Comparison of ENCODE assay signal across 14 cellular contexts in genomic region chr6:23754197-23754596, GRCh38.
DNase-seq lines count a peak whose midpoint lies in the region; ATAC-seq, FAIRE-seq and TF ChIP-seq lines count a peak whose summit lies in the region.
"Had no signal": no experiment of that assay in that cellular context is flagged by ENCODE, and none has a peak within 500 bp of the region (broad histone marks: within the 10 kb centered on the region; RNA-seq: fewer than 3 reads in every experiment).

No MANE protein-coding gene starts in this region.

- H3K9me2 ChIP-seq in MM.1S (replicated peaks; ENCODE audit: insufficient read depth, low read length) = no peaks in the 10 kb centered on the region

- H3K4me1 ChIP-seq in MM.1S (ENCODE audit: low read length) (no peaks in the 10 kb centered on the region), neural progenitor cell (no peaks in the 10 kb centered on the region), pancreas (no peaks in the 10 kb centered on the region), Caco-2 (no peaks in the 10 kb centered on the region)
- H3K4me1 ChIP-seq: body of pancreas, tibial nerve had no signal

- H3K36me3 Mint-ChIP-seq in neural progenitor cell = no peaks in the 10 kb centered on the region
- H3K36me3 Mint-ChIP-seq in Caco-2 (ENCODE audit: insufficient read depth, unreplicated experiment) = no peaks in the 10 kb centered on the region
- H3K36me3 Mint-ChIP-seq: activated naive CD4-positive, alpha-beta T cell treated with anti-CD3 and anti-CD28 coated beads, Interleukin-2, amount 10 ng/mL, durations not matched to agents 7 days and 5 days had no signal

- H3K4me1 Mint-ChIP-seq in neural progenitor cell (no peaks in the 10 kb centered on the region), Caco-2 (ENCODE audit: low read depth, unreplicated experiment) (no peaks in the 10 kb centered on the region)
- H3K4me1 Mint-ChIP-seq: activated naive CD4-positive, alpha-beta T cell treated with anti-CD3 and anti-CD28 coated beads, Interleukin-2, amount 10 ng/mL, durations not matched to agents 7 days and 5 days had no signal

- peak; percentile 16 for DNase-seq in DMS53 (lab: John Stamatoyannopoulos, UW)
- no peak for DNase-seq in DMS53 treated with DMSO at 0.1 percent for 48 hours (lab: John Stamatoyannopoulos, UW; ENCODE audit: unreplicated experiment)
- DNase-seq in MM.1S = no peak
- DNase-seq in neural progenitor cell (ENCODE audit: low spot score) = no peak
- no peak for DNase-seq in pancreas
- DNase-seq in Caco-2 = no peak
- DNase-seq in AG20443 (ENCODE audit: low spot score) = no peak
- DNase-seq: activated CD4-positive, alpha-beta T cell treated with anti-CD3 and anti-CD28 coated beads, Interleukin-2, amount 50 U/mL, for 1 hour; activated naive CD4-positive, alpha-beta T cell treated with anti-CD3 and anti-CD28 coated beads, Interleukin-2, amount 10 ng/mL, durations not matched to agents 7 days and 5 days; body of pancreas; EL; stimulated activated naive CD4-positive, alpha-beta T cell had no signal

- peaks cover 2% of the 10 kb centered on the region for H3K27me3 Mint-ChIP-seq in neural progenitor cell (ENCODE audit: insufficient read depth, low read depth)
- H3K27me3 Mint-ChIP-seq in Caco-2 (ENCODE audit: insufficient read depth, unreplicated experiment) = peaks cover 11% of the 10 kb centered on the region
- H3K27me3 Mint-ChIP-seq: activated naive CD4-positive, alpha-beta T cell treated with anti-CD3 and anti-CD28 coated beads, Interleukin-2, amount 10 ng/mL, durations not matched to agents 7 days and 5 days had no signal

- H3K27ac Mint-ChIP-seq in neural progenitor cell = no peak overlapping the region
- no peak overlapping the region for H3K27ac Mint-ChIP-seq in Caco-2 (ENCODE audit: unreplicated experiment)
- H3K27ac Mint-ChIP-seq: activated naive CD4-positive, alpha-beta T cell treated with anti-CD3 and anti-CD28 coated beads, Interleukin-2, amount 10 ng/mL, durations not matched to agents 7 days and 5 days had no signal

- H4K20me1 ChIP-seq in MM.1S (ENCODE audit: insufficient read depth, low read length) = no peaks in the 10 kb centered on the region
- H4K20me1 ChIP-seq in neural progenitor cell (ENCODE audit: low read depth) = no peaks in the 10 kb centered on the region

- 51 to 74% methylated on average over 1 of the region's 1 CpG for WGBS in pancreas, 2 donors

- CTCF ChIA-PET in Caco-2 (lab: Charles Lee) = no interaction called here

- H3K27ac ChIP-seq in MM.1S (ENCODE audit: low read length) = no peak overlapping the region
- peak overlapping the region; percentile 37; the same call in 1 of the 2 replicates for H3K27ac ChIP-seq in VCaP
- no peak overlapping the region for H3K27ac ChIP-seq in neural progenitor cell
- H3K27ac ChIP-seq in pancreas = no peak overlapping the region
- H3K27ac ChIP-seq: body of pancreas, tibial nerve had no signal

- no peak for FAIRE-seq in pancreas (lab: Jason Lieb, UNC)

- H3F3A ChIP-seq in MM.1S (ENCODE audit: insufficient read depth, low read length) (no peaks in the 10 kb centered on the region), neural progenitor cell (ENCODE audit: low read depth) (no peaks in the 10 kb centered on the region)

- no TSS peak for BruUV-seq in Caco-2 (replicated peaks; lab: Mats Ljungman, UMichigan)

- H3K9ac ChIP-seq in MM.1S (ENCODE audit: low read length) = no peak overlapping the region
- no peak overlapping the region for H3K9ac ChIP-seq in neural progenitor cell

- no peak for ATAC-seq in pancreas
- ATAC-seq: body of pancreas had no signal

- H3K79me2 ChIP-seq in MM.1S (ENCODE audit: low read length) = no peaks in the 10 kb centered on the region
- no peaks in the 10 kb centered on the region for H3K79me2 ChIP-seq in neural progenitor cell (ENCODE audit: low read depth)

- no peaks in the 10 kb centered on the region for H3K9me3 ChIP-seq in MM.1S (replicated peaks; ENCODE audit: insufficient read depth, low read length)
- H3K9me3 ChIP-seq in neural progenitor cell (ENCODE audit: low read depth) = no peaks in the 10 kb centered on the region
- no peaks in the 10 kb centered on the region for H3K9me3 ChIP-seq in pancreas
- H3K9me3 ChIP-seq in Caco-2 = peaks cover 2% of the 10 kb centered on the region; the same call in 1 of the 2 replicates
- H3K9me3 ChIP-seq: body of pancreas had no signal

- H3K27me3 ChIP-seq in MM.1S (replicated peaks; ENCODE audit: insufficient read depth, low read length) = no peaks in the 10 kb centered on the region
- no peaks in the 10 kb centered on the region for H3K27me3 ChIP-seq in neural progenitor cell
- H3K27me3 ChIP-seq in pancreas = no peaks in the 10 kb centered on the region
- no peaks in the 10 kb centered on the region for H3K27me3 ChIP-seq in Caco-2 (replicated peaks; ENCODE audit: control insufficient read depth, insufficient read depth, low read length)
- H3K27me3 ChIP-seq: body of pancreas, tibial nerve had no signal

- H3K4me3 ChIP-seq in MM.1S (ENCODE audit: low read length) (no peak overlapping the region), neural progenitor cell (no peak overlapping the region), pancreas (no peak overlapping the region), Caco-2 (ENCODE audit: low read depth, low read length) (no peak overlapping the region)
- H3K4me3 ChIP-seq: body of pancreas, tibial nerve had no signal

- H3K4me2 ChIP-seq in MM.1S (ENCODE audit: low read depth, low read length) = no peak overlapping the region
- no peak overlapping the region for H3K4me2 ChIP-seq in neural progenitor cell

- TF ChIP-seq CTCF in MM.1S (IDR thresholded peaks at IDR 0.05; ENCODE audit: low read length) = peak; percentile 3; the same call in 1 of the 2 replicates
- peak; percentile 79 for TF ChIP-seq CTCF in VCaP (conservative IDR thresholded peaks at IDR 0.05)
- peak; percentile 25 for TF ChIP-seq CTCF in neural progenitor cell (IDR thresholded peaks at IDR 0.05)
- TF ChIP-seq CTCF in pancreas (IDR thresholded peaks at IDR 0.05) = no peak
- TF ChIP-seq CTCF in Caco-2 (IDR thresholded peaks at IDR 0.05; ENCODE audit: insufficient read depth in 1 of 2, low read depth in 1 of 2, low read length in 1 of 2, severe bottlenecking in 1 of 2, unreplicated experiment in 1 of 2) = peak in 1 of 2 experiments; percentile 3

- H2AFZ ChIP-seq in MM.1S (ENCODE audit: low read length) (no peak overlapping the region), neural progenitor cell (replicated peaks) (no peak overlapping the region)

- no peaks in the 10 kb centered on the region for H3K36me3 ChIP-seq in MM.1S (replicated peaks; ENCODE audit: insufficient read depth, low read length)
- no peaks in the 10 kb centered on the region for H3K36me3 ChIP-seq in neural progenitor cell
- H3K36me3 ChIP-seq in pancreas = no peaks in the 10 kb centered on the region
- H3K36me3 ChIP-seq in Caco-2 (ENCODE audit: control insufficient read depth, insufficient read depth, low read length) = no peaks in the 10 kb centered on the region
- H3K36me3 ChIP-seq: tibial nerve had no signal

- POLR2A ChIA-PET in Caco-2 (lab: Charles Lee) = no interaction called here

- H3K9me3 Mint-ChIP-seq in neural progenitor cell = peaks cover 16% of the 10 kb centered on the region
- H3K9me3 Mint-ChIP-seq in Caco-2 (ENCODE audit: unreplicated experiment) = no peaks in the 10 kb centered on the region

- H3K4me3 Mint-ChIP-seq in neural progenitor cell = no peak overlapping the region
- no peak overlapping the region for H3K4me3 Mint-ChIP-seq in Caco-2 (ENCODE audit: unreplicated experiment)
- H3K4me3 Mint-ChIP-seq: activated naive CD4-positive, alpha-beta T cell treated with anti-CD3 and anti-CD28 coated beads, Interleukin-2, amount 10 ng/mL, durations not matched to agents 7 days and 5 days had no signal

- intact Hi-C loops in pancreas (cut with DNase I) = no loop called here
- intact Hi-C loops in Caco-2 (cut with micrococcal nuclease; ENCODE audit: unreplicated experiment) = no loop called here

Comparison
In these comparisons a context has a peak if more than half of its experiments do, and no peak if none do; other contexts are left out.
1. CTCF ChIP-seq: peak in MM.1S (single experiment), VCaP (single experiment) and neural progenitor cell (single experiment); none in pancreas (0 of 4).